Comparison of ENCODE assay signal across 1 cellular context in the genomic region with DNA sequence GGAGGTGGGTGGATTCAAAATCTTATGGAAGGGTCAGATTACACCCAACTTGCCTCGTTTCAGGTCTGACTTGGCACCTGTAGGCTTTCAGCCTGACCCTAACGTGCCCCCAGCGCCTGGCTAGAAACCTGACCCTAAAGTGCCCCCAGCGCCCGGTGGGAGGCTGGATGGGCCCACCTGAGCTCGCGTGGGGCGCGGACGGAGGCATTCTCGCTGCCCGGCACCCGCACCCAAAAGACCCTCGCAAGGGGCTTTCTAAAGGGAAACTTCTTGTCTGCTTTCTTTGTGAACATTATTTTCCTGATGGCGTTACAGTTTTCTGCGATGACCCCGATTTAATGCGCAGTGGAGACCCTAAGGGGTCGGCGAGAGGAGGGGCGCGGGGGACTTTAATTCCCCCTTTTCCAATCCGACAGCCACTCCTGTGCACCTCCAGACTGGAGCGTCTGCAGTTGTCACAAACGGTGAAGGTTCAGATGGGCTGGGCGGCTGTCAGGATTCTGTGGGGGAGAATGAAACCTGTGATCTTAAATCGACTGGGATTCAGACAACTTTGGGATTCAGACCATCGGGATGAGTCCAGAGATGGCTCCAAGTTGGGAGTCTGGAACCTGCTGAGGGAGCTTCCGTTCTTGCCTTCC.
TF ChIP-seq lines count a peak whose summit lies in the region.

No MANE protein-coding gene starts in this region.

TF ChIP-seq in HEK293, 187 proteins besides CTCF, POLR2A, EP300 and RAD21 (continued from another document and continues in another):
- TF ChIP-seq, protein P1, sequence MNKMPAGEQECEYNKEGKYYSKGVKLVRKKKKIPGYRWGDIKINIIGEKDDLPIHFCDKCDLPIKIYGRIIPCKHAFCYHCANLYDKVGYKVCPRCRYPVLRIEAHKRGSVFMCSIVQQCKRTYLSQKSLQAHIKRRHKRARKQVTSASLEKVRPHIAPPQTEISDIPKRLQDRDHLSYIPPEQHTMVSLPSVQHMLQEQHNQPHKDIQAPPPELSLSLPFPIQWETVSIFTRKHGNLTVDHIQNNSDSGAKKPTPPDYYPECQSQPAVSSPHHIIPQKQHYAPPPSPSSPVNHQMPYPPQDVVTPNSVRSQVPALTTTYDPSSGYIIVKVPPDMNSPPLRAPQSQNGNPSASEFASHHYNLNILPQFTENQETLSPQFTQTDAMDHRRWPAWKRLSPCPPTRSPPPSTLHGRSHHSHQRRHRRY (tag by site-specific recombination; IDR thresholded peaks at IDR 0.05): no peak
- TF ChIP-seq ZNF777 (tag by site-specific recombination; IDR thresholded peaks at IDR 0.05; ENCODE audit: borderline replicate concordance): no peak
- peak; percentile 89 for TF ChIP-seq ZBTB17 (tag by site-specific recombination; IDR thresholded peaks at IDR 0.05)
- no peak for TF ChIP-seq ZNF621 (tag by site-specific recombination; IDR thresholded peaks at IDR 0.05)
- TF ChIP-seq, protein P2, sequence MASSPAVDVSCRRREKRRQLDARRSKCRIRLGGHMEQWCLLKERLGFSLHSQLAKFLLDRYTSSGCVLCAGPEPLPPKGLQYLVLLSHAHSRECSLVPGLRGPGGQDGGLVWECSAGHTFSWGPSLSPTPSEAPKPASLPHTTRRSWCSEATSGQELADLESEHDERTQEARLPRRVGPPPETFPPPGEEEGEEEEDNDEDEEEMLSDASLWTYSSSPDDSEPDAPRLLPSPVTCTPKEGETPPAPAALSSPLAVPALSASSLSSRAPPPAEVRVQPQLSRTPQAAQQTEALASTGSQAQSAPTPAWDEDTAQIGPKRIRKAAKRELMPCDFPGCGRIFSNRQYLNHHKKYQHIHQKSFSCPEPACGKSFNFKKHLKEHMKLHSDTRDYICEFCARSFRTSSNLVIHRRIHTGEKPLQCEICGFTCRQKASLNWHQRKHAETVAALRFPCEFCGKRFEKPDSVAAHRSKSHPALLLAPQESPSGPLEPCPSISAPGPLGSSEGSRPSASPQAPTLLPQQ (tag by site-specific recombination; IDR thresholded peaks at IDR 0.05): peak; percentile 90
- TF ChIP-seq ZNF155 (tag by site-specific recombination; IDR thresholded peaks at IDR 0.05): no peak
- no peak for TF ChIP-seq ZNF426 (tag by site-specific recombination; IDR thresholded peaks at IDR 0.05)
- no peak for TF ChIP-seq YY1 (tag by site-specific recombination; IDR thresholded peaks at IDR 0.05)
- TF ChIP-seq HOXC10 (CRISPR knock-in tag; IDR thresholded peaks at IDR 0.05): no peak
- 0 out of 2 replicates have a peak, but pooled peaks have one; percentile 49 for TF ChIP-seq IKZF3 (tag by site-specific recombination; IDR thresholded peaks at IDR 0.05)
- no peak for TF ChIP-seq SP3 (tag by site-specific recombination; IDR thresholded peaks at IDR 0.05)
- TF ChIP-seq ZNF580 (tag by site-specific recombination; IDR thresholded peaks at IDR 0.05): no peak
- no peak for TF ChIP-seq ZNF24 (tag by site-specific recombination; IDR thresholded peaks at IDR 0.05)
- TF ChIP-seq ZNF274 (IDR thresholded peaks at IDR 0.05; ENCODE audit: low read length): no peak
- no peak for TF ChIP-seq ZNF274 (tag by site-specific recombination; IDR thresholded peaks at IDR 0.05; ENCODE audit: borderline replicate concordance)
- no peak for TF ChIP-seq TSHZ1 (tag by site-specific recombination; IDR thresholded peaks at IDR 0.05; ENCODE audit: borderline replicate concordance)
- no peak for TF ChIP-seq HOXD13 (CRISPR knock-in tag; IDR thresholded peaks at IDR 0.05; ENCODE audit: borderline replicate concordance)
- TF ChIP-seq ZNF707 (tag by site-specific recombination; IDR thresholded peaks at IDR 0.05): no peak
- no peak for TF ChIP-seq SP7 (tag by site-specific recombination; IDR thresholded peaks at IDR 0.05)
- no peak for TF ChIP-seq ZNF132 (tag by site-specific recombination; IDR thresholded peaks at IDR 0.05; ENCODE audit: borderline replicate concordance)
- TF ChIP-seq ZNF677 (tag by site-specific recombination; IDR thresholded peaks at IDR 0.05): no peak
- TF ChIP-seq ZBTB1 (tag by site-specific recombination; IDR thresholded peaks at IDR 0.05): no peak
- TF ChIP-seq ZNF433 (tag by site-specific recombination; IDR thresholded peaks at IDR 0.05; ENCODE audit: low read depth): no peak
- no peak for TF ChIP-seq ZNF521 (tag by site-specific recombination; IDR thresholded peaks at IDR 0.05)
- no peak for TF ChIP-seq INSM2 (tag by site-specific recombination; IDR thresholded peaks at IDR 0.05)
- TF ChIP-seq ZNF558 (tag by site-specific recombination; IDR thresholded peaks at IDR 0.05): no peak
- TF ChIP-seq ZNF596 (tag by site-specific recombination; IDR thresholded peaks at IDR 0.05): no peak
- TF ChIP-seq ZNF341 (tag by site-specific recombination; IDR thresholded peaks at IDR 0.05; ENCODE audit: low read depth): no peak
- TF ChIP-seq ZNF768 (tag by site-specific recombination; IDR thresholded peaks at IDR 0.05): no peak
- TF ChIP-seq ZNF791 (tag by site-specific recombination; IDR thresholded peaks at IDR 0.05): no peak
- TF ChIP-seq GLI4 (tag by site-specific recombination; IDR thresholded peaks at IDR 0.05): no peak
- no peak for TF ChIP-seq ZNF776 (tag by site-specific recombination; IDR thresholded peaks at IDR 0.05; ENCODE audit: borderline replicate concordance)
- TF ChIP-seq YY2 (tag by site-specific recombination; IDR thresholded peaks at IDR 0.05): no peak
- TF ChIP-seq ZBTB7A (tag by site-specific recombination; IDR thresholded peaks at IDR 0.05; ENCODE audit: low read depth): no peak
- no peak for TF ChIP-seq ZBTB48 (tag by site-specific recombination; IDR thresholded peaks at IDR 0.05)
- no peak for TF ChIP-seq ZNF549 (tag by site-specific recombination; IDR thresholded peaks at IDR 0.05)
- no peak for TF ChIP-seq SALL2 (tag by site-specific recombination; IDR thresholded peaks at IDR 0.05; ENCODE audit: borderline replicate concordance)
- TF ChIP-seq ZNF530 (tag by site-specific recombination; IDR thresholded peaks at IDR 0.05; ENCODE audit: low read depth): no peak
- TF ChIP-seq ZFHX2 (tag by site-specific recombination; conservative IDR thresholded peaks at IDR 0.05): peak; percentile 45; the same call in 1 of the 2 replicates
- TF ChIP-seq ZNF146 (tag by site-specific recombination; IDR thresholded peaks at IDR 0.05): no peak
- no peak for TF ChIP-seq ZNF514 (tag by site-specific recombination; IDR thresholded peaks at IDR 0.05)
- TF ChIP-seq ZNF354C (tag by site-specific recombination; IDR thresholded peaks at IDR 0.05; ENCODE audit: borderline replicate concordance, low read depth): no peak
- no peak for TF ChIP-seq ZSCAN5A (tag by site-specific recombination; IDR thresholded peaks at IDR 0.05)
- no peak for TF ChIP-seq ZNF48 (tag by site-specific recombination; IDR thresholded peaks at IDR 0.05)
- TF ChIP-seq ZBTB20 (tag by site-specific recombination; IDR thresholded peaks at IDR 0.05): no peak
- TF ChIP-seq ZNF501 (tag by site-specific recombination; IDR thresholded peaks at IDR 0.05): no peak
- TF ChIP-seq PRDM4 (tag by site-specific recombination; IDR thresholded peaks at IDR 0.05): 0 out of 2 replicates have a peak, but pooled peaks have one; percentile 2
- TF ChIP-seq ZNF350 (tag by site-specific recombination; IDR thresholded peaks at IDR 0.05): no peak
- no peak for TF ChIP-seq ZNF223 (tag by site-specific recombination; IDR thresholded peaks at IDR 0.05)
- no peak for TF ChIP-seq ZNF23 (tag by site-specific recombination; IDR thresholded peaks at IDR 0.05; ENCODE audit: borderline replicate concordance)
- TF ChIP-seq ZNF18 (tag by site-specific recombination; IDR thresholded peaks at IDR 0.05): no peak
- TF ChIP-seq ZNF335 (tag by site-specific recombination; conservative IDR thresholded peaks at IDR 0.05): peak; percentile 75
- no peak for TF ChIP-seq ZNF239 (tag by site-specific recombination; IDR thresholded peaks at IDR 0.05)
- TF ChIP-seq, protein P3, sequence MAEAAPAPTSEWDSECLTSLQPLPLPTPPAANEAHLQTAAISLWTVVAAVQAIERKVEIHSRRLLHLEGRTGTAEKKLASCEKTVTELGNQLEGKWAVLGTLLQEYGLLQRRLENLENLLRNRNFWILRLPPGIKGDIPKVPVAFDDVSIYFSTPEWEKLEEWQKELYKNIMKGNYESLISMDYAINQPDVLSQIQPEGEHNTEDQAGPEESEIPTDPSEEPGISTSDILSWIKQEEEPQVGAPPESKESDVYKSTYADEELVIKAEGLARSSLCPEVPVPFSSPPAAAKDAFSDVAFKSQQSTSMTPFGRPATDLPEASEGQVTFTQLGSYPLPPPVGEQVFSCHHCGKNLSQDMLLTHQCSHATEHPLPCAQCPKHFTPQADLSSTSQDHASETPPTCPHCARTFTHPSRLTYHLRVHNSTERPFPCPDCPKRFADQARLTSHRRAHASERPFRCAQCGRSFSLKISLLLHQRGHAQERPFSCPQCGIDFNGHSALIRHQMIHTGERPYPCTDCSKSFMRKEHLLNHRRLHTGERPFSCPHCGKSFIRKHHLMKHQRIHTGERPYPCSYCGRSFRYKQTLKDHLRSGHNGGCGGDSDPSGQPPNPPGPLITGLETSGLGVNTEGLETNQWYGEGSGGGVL (tag by site-specific recombination; IDR thresholded peaks at IDR 0.05): no peak
